7 cellular contexts compared by ENCODE assay signal in genomic region chr18:22932885-22933205, GRCh38. TPM values are rescaled to one million over a fixed set of nuclear protein-coding genes. Genes with fewer than 3 reads are reported as not detected.
DNase-seq lines count a peak whose midpoint lies in the region; ATAC-seq and TF ChIP-seq lines count a peak whose summit lies in the region.

No MANE protein-coding gene starts in this region.

- DNase-seq in HFFc6 (peak; percentile 5), endothelial cell (ENCODE audit: low spot score) (no peak), mucosa of gallbladder (ENCODE audit: low spot score) (no peak)
- no peak for DNase-seq in stimulated activated CD4-positive, alpha-beta T cell treated with anti-CD3 and anti-CD28 coated beads, Interleukin-15, amount 100 ng/mL, for 24 hours

- peak; percentile 18 for ATAC-seq in GM18870 (IDR thresholded peaks at IDR 0.05; ENCODE audit: unreplicated experiment)

- H3K27ac Mint-ChIP-seq in HFFc6 (peak overlapping the region; percentile 67), endothelial cell (ENCODE audit: unreplicated experiment) (peak overlapping the region; percentile 70)

- H3K4me1 Mint-ChIP-seq in HFFc6 (ENCODE audit: low read depth): peaks cover 16% of the 10 kb centered on the region
- H3K4me1 Mint-ChIP-seq in endothelial cell (ENCODE audit: unreplicated experiment): peaks cover 21% of the 10 kb centered on the region

- peaks cover 30% of the 10 kb centered on the region for H3K79me2 ChIP-seq in OCI-LY3 (ENCODE audit: low read length)

- H3K36me3 Mint-ChIP-seq in HFFc6 (ENCODE audit: low read depth) (no peaks in the 10 kb centered on the region), endothelial cell (ENCODE audit: low read depth, unreplicated experiment) (peaks cover 4% of the 10 kb centered on the region)

- peaks cover 1% of the 10 kb centered on the region for H3K27me3 Mint-ChIP-seq in HFFc6 (ENCODE audit: insufficient read depth)
- H3K27me3 Mint-ChIP-seq in endothelial cell (ENCODE audit: unreplicated experiment): peaks cover 3% of the 10 kb centered on the region

- H3K9ac ChIP-seq in OCI-LY3 (ENCODE audit: low read length): peak overlapping the region; percentile 87

- peak overlapping the region; percentile 84 for H3K4me2 ChIP-seq in OCI-LY3 (ENCODE audit: low read length)

- H3K9me3 ChIP-seq in OCI-LY3 (ENCODE audit: insufficient read depth, low read length): no peaks in the 10 kb centered on the region
- H3K9me3 ChIP-seq in neuron (ENCODE audit: low read length): no peaks in the 10 kb centered on the region

- H3K9me3 Mint-ChIP-seq in HFFc6: no peaks in the 10 kb centered on the region
- no peaks in the 10 kb centered on the region for H3K9me3 Mint-ChIP-seq in endothelial cell (ENCODE audit: unreplicated experiment)

- H2AFZ ChIP-seq in OCI-LY3 (ENCODE audit: low read depth, low read length): peak overlapping the region; percentile 59
- H2AFZ ChIP-seq in neuron (ENCODE audit: low read depth, low read length): peak overlapping the region; percentile 93

- H3K4me1 ChIP-seq in OCI-LY3 (ENCODE audit: low read length) (peaks cover 18% of the 10 kb centered on the region; the same call in 1 of the 2 replicates), neuron (ENCODE audit: insufficient read depth, low read length) (peaks cover 20% of the 10 kb centered on the region)

- no peak for TF ChIP-seq CTCF in HFFc6 (IDR thresholded peaks at IDR 0.05)
- TF ChIP-seq CTCF in OCI-LY3 (IDR thresholded peaks at IDR 0.05; ENCODE audit: low read depth, low read length): no peak
- no peak for TF ChIP-seq CTCF in endothelial cell (IDR thresholded peaks at IDR 0.05; ENCODE audit: unreplicated experiment)

- peak overlapping the region; percentile 97 for H3K4me3 Mint-ChIP-seq in HFFc6
- H3K4me3 Mint-ChIP-seq in endothelial cell (ENCODE audit: unreplicated experiment): peak overlapping the region; percentile 93

- H3K27me3 ChIP-seq in OCI-LY3 (ENCODE audit: low read depth, low read length) (no peaks in the 10 kb centered on the region), neuron (ENCODE audit: insufficient read depth, low read length) (no peaks in the 10 kb centered on the region)

- H3K27ac ChIP-seq in OCI-LY3 (ENCODE audit: low read length): no peak overlapping the region

- H3K4me3 ChIP-seq in OCI-LY3 (ENCODE audit: low read length) (peak overlapping the region; percentile 85), neuron (ENCODE audit: low read length) (peak overlapping the region; percentile 81)

- H3K36me3 ChIP-seq in OCI-LY3 (replicated peaks; ENCODE audit: low read depth, low read length): peaks cover 5% of the 10 kb centered on the region
- H3K36me3 ChIP-seq in neuron (ENCODE audit: insufficient read depth, low read length): peaks cover 9% of the 10 kb centered on the region

- no peaks in the 10 kb centered on the region for H4K20me1 ChIP-seq in OCI-LY3 (ENCODE audit: insufficient read depth, low read length)

RNA-seq across cellular contexts. Expression of gene RBBP8, which starts 0.3 kb away (rescaled TPM):
- total RNA-seq in HFFc6 (2021; fragmentation: NEBNext Ultra II Directional; extraction: Animal tissue kit (Norgen Biotek cat#: 25700)): 10 to 100 TPM; 13.9 to 27.0 (median 25.2) TPM
- total RNA-seq in endothelial cell (ENCODE audit: unreplicated experiment) (27.0 TPM), mucosa of gallbladder (30.5 TPM)
